ENCODE assay signal across 18 cellular contexts in genomic region chr1:110161822-110162221, GRCh38. TPM values are rescaled to one million over a fixed set of nuclear protein-coding genes. Genes with fewer than 3 reads are reported as not detected.
DNase-seq lines count a peak whose midpoint lies in the region; ATAC-seq lines count a peak whose summit lies in the region.
"Had no signal": no experiment of that assay in that cellular context is flagged by ENCODE, and none has a peak within 500 bp of the region (broad histone marks: within the 10 kb centered on the region; RNA-seq: fewer than 3 reads in every experiment).

No MANE protein-coding gene starts in this region.

- DNase-seq in NCI-H345 (lab: John Stamatoyannopoulos, UW) (peak; percentile 19), NCI-H345 treated with DMSO at 0.1 percent for 48 hours (lab: John Stamatoyannopoulos, UW; ENCODE audit: unreplicated experiment) (no peak), middle frontal gyrus (ENCODE audit: extremely low spot score, low spot score) (peak; percentile 24), KG1 (lab: John Stamatoyannopoulos, UW) (no peak), HUDEP-2 (lab: John Stamatoyannopoulos, UW; ENCODE audit: unreplicated experiment in 76 of 76) (no peak)
- DNase-seq: GOT3, KBM-7, NCI-H1048, NCI-H524, OCI-M1, SJCRH30, SW 1271 had no signal

- H3K27ac ChIP-seq in angular gyrus (ENCODE audit: low read depth, low read length) (peak overlapping the region; percentile 75), temporal lobe (ENCODE audit: low read depth, low read length) (peak overlapping the region; percentile 47)
- H3K27ac ChIP-seq: RWPE1, SJCRH30 had no signal

- no peak for ATAC-seq in HG03025 (IDR thresholded peaks at IDR 0.05; ENCODE audit: low FRiP score, unreplicated experiment)

RNA-seq across cellular contexts. Expression of gene SLC6A17, which starts 11.5 kb away (rescaled TPM):
- total RNA-seq in temporal lobe: 13.5 TPM
- total RNA-seq: SJCRH30 had no signal

RNA-seq across cellular contexts. Expression of gene KCNC4, which starts 48.3 kb away (rescaled TPM):
- 4.2 TPM for total RNA-seq in temporal lobe

RNA-seq across cellular contexts. Expression of gene UBL4B, which starts 49.6 kb away (rescaled TPM):
- total RNA-seq in temporal lobe: 0.25 TPM
- total RNA-seq: Daoy, M059J, SJCRH30 had no signal

Comparison
In these comparisons a context has a peak if more than half of its experiments do, and no peak if none do; other contexts are left out.
1. DNase-seq: peak in NCI-H345 (single experiment) and middle frontal gyrus (single experiment); none in NCI-H345 treated with DMSO at 0.1 percent for 48 hours (single experiment), KG1 (single experiment) and HUDEP-2 (0 of 76).